12 cellular contexts compared by ENCODE assay signal in the genomic region with DNA sequence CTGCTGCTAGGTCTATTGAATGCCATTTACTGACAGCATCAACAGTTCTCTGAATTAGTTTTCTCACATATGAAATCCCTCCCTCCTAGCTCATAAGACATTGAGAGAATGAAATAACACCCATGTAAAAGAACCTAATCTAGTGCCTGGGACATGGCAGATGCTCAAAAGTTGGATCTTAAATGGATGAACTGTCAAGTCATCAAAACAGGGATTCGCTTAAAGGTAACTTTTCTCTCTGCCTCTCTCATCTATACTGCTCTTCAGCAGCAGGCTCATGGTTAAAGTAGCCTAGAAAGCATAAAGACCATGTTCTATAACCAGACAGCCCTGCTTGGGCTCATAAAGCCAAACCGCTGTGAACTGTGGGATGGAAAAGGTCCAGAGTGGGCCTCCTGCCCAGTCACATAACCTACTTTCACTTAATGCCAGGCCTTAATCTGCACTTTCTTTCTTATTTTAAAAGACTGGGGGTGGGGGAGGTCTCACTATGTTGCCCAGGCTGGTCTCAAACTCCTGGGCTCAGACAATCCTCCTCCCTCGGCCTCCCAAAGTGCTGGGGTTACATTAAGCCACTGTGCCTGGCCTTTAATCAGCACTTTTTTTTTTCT. TPM values are rescaled to one million over a fixed set of nuclear protein-coding genes. Genes with fewer than 3 reads are reported as not detected.
A peak's percentile ranks its signal among the peaks of the same experiment; 100 is the strongest.
DNase-seq lines count a peak whose midpoint lies in the region; ATAC-seq and TF ChIP-seq lines count a peak whose summit lies in the region.
"Had no signal": no experiment of that assay in that cellular context is flagged by ENCODE, and none has a peak within 500 bp of the region (broad histone marks: within the 10 kb centered on the region; RNA-seq: fewer than 3 reads in every experiment).

No MANE protein-coding gene starts in this region.

- DNase-seq in activated T-cell treated with anti-CD3 and anti-CD28 coated beads, Interleukin-2, amount 50 U/mL, for 72 hours, result no peak
- DNase-seq in activated T-cell treated with anti-CD3 and anti-CD28 coated beads, Interleukin-2, amount 50 U/mL, for 48 hours, result no peak
- DNase-seq in adrenal gland, result peak; percentile 39 to 86 (median 64)
- DNase-seq in right cardiac atrium, result peak; percentile 52 to 79 (median 78)
- DNase-seq in thyroid gland, result peak; percentile 50 to 54
- DNase-seq in OCI-M1 (lab: John Stamatoyannopoulos, UW), result no peak
- DNase-seq in NCI-H1436 (lab: John Stamatoyannopoulos, UW), result no peak
- DNase-seq: activated CD4-positive, alpha-beta T cell treated with anti-CD3 and anti-CD28 coated beads, Interleukin-2, amount 50 U/mL, for 48 hours; NCI-H2081 treated with DMSO at 0.1 percent for 48 hours had no signal

- peak overlapping the region; percentile 12 for H3K27ac Mint-ChIP-seq in activated T-cell treated with anti-CD3 and anti-CD28 coated beads, Interleukin-2, amount 50 U/mL, for 72 hours

- peaks cover 0 to 2% of the 10 kb centered on the region in 2 donors for H3K9me3 Mint-ChIP-seq in activated T-cell treated with anti-CD3 and anti-CD28 coated beads, Interleukin-2, amount 50 U/mL, for 72 hours

- H3K4me3 Mint-ChIP-seq in activated T-cell treated with anti-CD3 and anti-CD28 coated beads, Interleukin-2, amount 50 U/mL, for 72 hours, result peak overlapping the region; percentile 21 to 50

- TF ChIP-seq CTCF in adrenal gland (IDR thresholded peaks at IDR 0.05), result no peak
- no peak for TF ChIP-seq CTCF in thyroid gland (IDR thresholded peaks at IDR 0.05)

- no peaks in the 10 kb centered on the region for H3K36me3 ChIP-seq in adrenal gland (replicated peaks in 1 of 2)
- H3K36me3 ChIP-seq in thyroid gland, result no peaks in the 10 kb centered on the region

- no peaks in the 10 kb centered on the region for H3K9me3 ChIP-seq in adrenal gland (replicated peaks in 1 of 3)
- H3K9me3 ChIP-seq in right cardiac atrium (ENCODE audit: control insufficient read depth, low read length), result no peaks in the 10 kb centered on the region
- no peaks in the 10 kb centered on the region for H3K9me3 ChIP-seq in thyroid gland
- H3K9me3 ChIP-seq: SJSA1 had no signal

- H3K27ac ChIP-seq in adrenal gland (peak overlapping the region in 4 of 5 donors; percentile 3 to 96 (median 82)), right cardiac atrium (ENCODE audit: low read length) (peak overlapping the region; percentile 56), thyroid gland (peak overlapping the region; percentile 96 to 98 (median 97))
- H3K27ac ChIP-seq: SJSA1 had no signal

- H3K4me1 Mint-ChIP-seq in activated T-cell treated with anti-CD3 and anti-CD28 coated beads, Interleukin-2, amount 50 U/mL, for 72 hours (ENCODE audit: low read depth), result peaks cover 78% of the 10 kb centered on the region

- H3K4me3 ChIP-seq in adrenal gland (peak overlapping the region in 1 of 4 donors; percentile 70), right cardiac atrium (ENCODE audit: low read length) (no peak overlapping the region), thyroid gland (replicated peaks in 1 of 3) (no peak overlapping the region)
- H3K4me3 ChIP-seq: SJSA1, smooth muscle cell had no signal

- peaks cover 2 to 10% of the 10 kb centered on the region in 2 donors for H3K36me3 Mint-ChIP-seq in activated T-cell treated with anti-CD3 and anti-CD28 coated beads, Interleukin-2, amount 50 U/mL, for 72 hours (ENCODE audit: insufficient read depth in 2 of 2)

- peaks cover 53 to 75% of the 10 kb centered on the region in 2 donors for H3K4me1 ChIP-seq in adrenal gland (replicated peaks in 1 of 2)
- H3K4me1 ChIP-seq in right cardiac atrium (ENCODE audit: control insufficient read depth, insufficient read depth, low read length), result peaks cover 9% of the 10 kb centered on the region
- peaks cover 53 to 60% of the 10 kb centered on the region in 2 donors for H3K4me1 ChIP-seq in thyroid gland

- no peak for TF ChIP-seq POLR2A in adrenal gland (IDR thresholded peaks at IDR 0.05)
- TF ChIP-seq POLR2A in thyroid gland (IDR thresholded peaks at IDR 0.05), result no peak

- WGBS in adrenal gland, 4 donors, result 45 to 63% (median 59%) methylated on average over 3 of the region's 3 CpGs
- WGBS in right cardiac atrium, result 73% methylated on average over 3 of the region's 3 CpGs
- WGBS in thyroid gland, 2 donors, result 77 to 85% methylated on average over 3 of the region's 3 CpGs

- H3K27me3 ChIP-seq in adrenal gland (no peaks in the 10 kb centered on the region), right cardiac atrium (ENCODE audit: control insufficient read depth, insufficient read depth) (no peaks in the 10 kb centered on the region), thyroid gland (no peaks in the 10 kb centered on the region)
- H3K27me3 ChIP-seq: SJSA1 had no signal

- H3K27me3 Mint-ChIP-seq in activated T-cell treated with anti-CD3 and anti-CD28 coated beads, Interleukin-2, amount 50 U/mL, for 72 hours (ENCODE audit: low read depth), result no peaks in the 10 kb centered on the region

- intact Hi-C loops in adrenal gland (cut with DNase I), result no loop called here
- intact Hi-C loops in right cardiac atrium (cut with DNase I), result no loop called here
- intact Hi-C loops in thyroid gland (cut with DNase I), result no loop called here

- ATAC-seq in activated T-cell treated with anti-CD3 and anti-CD28 coated beads, Interleukin-2, amount 50 U/mL, for 72 hours (replicated peaks in 1 of 2), result no peak
- ATAC-seq in right cardiac atrium (no peak), HG02970 (IDR thresholded peaks at IDR 0.05; ENCODE audit: low FRiP score, unreplicated experiment) (no peak)

RNA-seq across cellular contexts. Expression of a gene that starts 3.7 kb away (rescaled TPM):
- total RNA-seq in activated T-cell treated with anti-CD3 and anti-CD28 coated beads, Interleukin-2, amount 50 U/mL, for 72 hours, result 10 to 100 TPM; 30.7 to 35.5 TPM
- total RNA-seq in adrenal gland (100 to 1,000 TPM in 7 of 8 donors, 10 to 100 TPM in 1; 97.5 to 363 (median 206) TPM), right cardiac atrium (100 to 1,000 TPM in 2 of 4 donors, 10 to 100 TPM in 2; 81.4 to 136 (median 99.6) TPM), thyroid gland (100 to 1,000 TPM; 222 to 549 (median 318) TPM)
- polyA plus RNA-seq in adrenal gland (10 to 100 TPM; 23.6 to 79.5 (median 27.5) TPM), right cardiac atrium (25.6 TPM)

RNA-seq across cellular contexts. Expression of a gene that starts 51.0 kb away (rescaled TPM):
- total RNA-seq in activated T-cell treated with anti-CD3 and anti-CD28 coated beads, Interleukin-2, amount 50 U/mL, for 72 hours, result not detected
- 10 to 100 TPM; 12.1 to 24.8 (median 18.9) TPM for total RNA-seq in adrenal gland
- 10 to 100 TPM in 1 of 3 donors, 1 to 10 TPM in 2; 2.9 to 10.9 (median 4.0) TPM for polyA plus RNA-seq in adrenal gland
- 1 to 10 TPM; 3.9 to 5.9 (median 4.4) TPM for total RNA-seq in right cardiac atrium
- 0.91 TPM for polyA plus RNA-seq in right cardiac atrium
- total RNA-seq in thyroid gland, result 10 to 100 TPM in 1 of 4 donors, 1 to 10 TPM in 1, under 1 TPM in 2; 0.33 to 11.2 (median 1.4) TPM
- total RNA-seq: SJSA1 had no signal
- polyA plus RNA-seq: smooth muscle cell had no signal

Comparison
In these comparisons a context has a peak if more than half of its experiments do, and no peak if none do; other contexts are left out.
1. DNase-seq: peak in adrenal gland (7 of 7), right cardiac atrium (3 of 3) and thyroid gland (2 of 2); none in activated T-cell treated with anti-CD3 and anti-CD28 coated beads, Interleukin-2, amount 50 U/mL, for 72 hours (0 of 2), activated T-cell treated with anti-CD3 and anti-CD28 coated beads, Interleukin-2, amount 50 U/mL, for 48 hours (0 of 2), OCI-M1 (single experiment) and NCI-H1436 (single experiment).
2. Peak in every context shown above with its lines, with median percentiles within 50 percentile points of each other: H3K27ac ChIP-seq.